Comparison of ENCODE assay signal across 2 cellular contexts in the genomic region with DNA sequence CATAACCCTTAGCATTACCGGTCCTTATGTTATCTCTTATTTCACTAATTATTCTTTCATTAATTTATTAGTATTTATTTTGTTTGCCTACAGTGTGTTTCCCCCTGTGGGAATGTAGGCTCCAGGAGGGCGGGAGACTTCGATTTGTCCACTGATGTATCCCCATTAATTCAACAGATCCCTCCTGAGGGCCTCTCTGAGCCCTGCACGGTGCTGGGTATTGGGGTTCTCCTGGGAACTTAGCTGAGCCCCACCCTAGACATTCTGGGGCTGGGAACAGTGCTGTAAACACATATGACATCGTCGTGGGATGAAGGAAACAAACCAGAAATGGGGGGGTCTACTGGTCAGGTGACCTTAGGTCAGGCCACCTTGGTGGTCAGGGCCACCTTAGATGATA.
TF ChIP-seq lines count a peak whose summit lies in the region.

No MANE protein-coding gene starts in this region.

TF ChIP-seq in liver, 16 proteins besides CTCF, POLR2A, EP300 and RAD21:
- TF ChIP-seq, protein P1, sequence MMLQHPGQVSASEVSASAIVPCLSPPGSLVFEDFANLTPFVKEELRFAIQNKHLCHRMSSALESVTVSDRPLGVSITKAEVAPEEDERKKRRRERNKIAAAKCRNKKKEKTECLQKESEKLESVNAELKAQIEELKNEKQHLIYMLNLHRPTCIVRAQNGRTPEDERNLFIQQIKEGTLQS (IDR thresholded peaks at IDR 0.05): no peak
- TF ChIP-seq, protein P2, sequence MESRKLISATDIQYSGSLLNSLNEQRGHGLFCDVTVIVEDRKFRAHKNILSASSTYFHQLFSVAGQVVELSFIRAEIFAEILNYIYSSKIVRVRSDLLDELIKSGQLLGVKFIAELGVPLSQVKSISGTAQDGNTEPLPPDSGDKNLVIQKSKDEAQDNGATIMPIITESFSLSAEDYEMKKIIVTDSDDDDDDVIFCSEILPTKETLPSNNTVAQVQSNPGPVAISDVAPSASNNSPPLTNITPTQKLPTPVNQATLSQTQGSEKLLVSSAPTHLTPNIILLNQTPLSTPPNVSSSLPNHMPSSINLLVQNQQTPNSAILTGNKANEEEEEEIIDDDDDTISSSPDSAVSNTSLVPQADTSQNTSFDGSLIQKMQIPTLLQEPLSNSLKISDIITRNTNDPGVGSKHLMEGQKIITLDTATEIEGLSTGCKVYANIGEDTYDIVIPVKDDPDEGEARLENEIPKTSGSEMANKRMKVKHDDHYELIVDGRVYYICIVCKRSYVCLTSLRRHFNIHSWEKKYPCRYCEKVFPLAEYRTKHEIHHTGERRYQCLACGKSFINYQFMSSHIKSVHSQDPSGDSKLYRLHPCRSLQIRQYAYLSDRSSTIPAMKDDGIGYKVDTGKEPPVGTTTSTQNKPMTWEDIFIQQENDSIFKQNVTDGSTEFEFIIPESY (IDR thresholded peaks at IDR 0.05): no peak

TF ChIP-seq in HepG2, 621 proteins besides CTCF, POLR2A, EP300 and RAD21:
- TF ChIP-seq PLRG1 (conservative IDR thresholded peaks at IDR 0.05) (no peak), ZNF230 (CRISPR knock-in tag; IDR thresholded peaks at IDR 0.05) (no peak), ZBTB38 (CRISPR knock-in tag; IDR thresholded peaks at IDR 0.05) (no peak), CHCHD3 (CRISPR knock-in tag; IDR thresholded peaks at IDR 0.05) (no peak), ZIK1 (CRISPR knock-in tag; IDR thresholded peaks at IDR 0.05; ENCODE audit: borderline replicate concordance, low read depth) (no peak), ASH2L (IDR thresholded peaks at IDR 0.05; ENCODE audit: insufficient read length, low read depth, low read length) (no peak), BHLHE40 (IDR thresholded peaks at IDR 0.05; ENCODE audit: low read length) (no peak), ZNF432 (CRISPR knock-in tag; IDR thresholded peaks at IDR 0.05; ENCODE audit: borderline replicate concordance) (no peak), ZNF317 (CRISPR knock-in tag; IDR thresholded peaks at IDR 0.05) (no peak), HNRNPK (IDR thresholded peaks at IDR 0.05; ENCODE audit: low read depth, low read length, poor library complexity, severe bottlenecking) (no peak), AGO1 (IDR thresholded peaks at IDR 0.05; ENCODE audit: low read depth, low read length, poor library complexity, severe bottlenecking) (no peak), SAP130 (CRISPR knock-in tag; IDR thresholded peaks at IDR 0.05; ENCODE audit: low read depth) (no peak), ZNF605 (CRISPR knock-in tag; IDR thresholded peaks at IDR 0.05) (no peak), FLYWCH1 (CRISPR knock-in tag; IDR thresholded peaks at IDR 0.05) (no peak), ZNF143 (CRISPR knock-in tag; IDR thresholded peaks at IDR 0.05) (no peak), HNF4G (IDR thresholded peaks at IDR 0.05; ENCODE audit: borderline replicate concordance, low read depth, low read length) (no peak), HNF4G (CRISPR knock-in tag; IDR thresholded peaks at IDR 0.05; ENCODE audit: borderline replicate concordance, low read depth) (no peak)
- TF ChIP-seq, protein P3, sequence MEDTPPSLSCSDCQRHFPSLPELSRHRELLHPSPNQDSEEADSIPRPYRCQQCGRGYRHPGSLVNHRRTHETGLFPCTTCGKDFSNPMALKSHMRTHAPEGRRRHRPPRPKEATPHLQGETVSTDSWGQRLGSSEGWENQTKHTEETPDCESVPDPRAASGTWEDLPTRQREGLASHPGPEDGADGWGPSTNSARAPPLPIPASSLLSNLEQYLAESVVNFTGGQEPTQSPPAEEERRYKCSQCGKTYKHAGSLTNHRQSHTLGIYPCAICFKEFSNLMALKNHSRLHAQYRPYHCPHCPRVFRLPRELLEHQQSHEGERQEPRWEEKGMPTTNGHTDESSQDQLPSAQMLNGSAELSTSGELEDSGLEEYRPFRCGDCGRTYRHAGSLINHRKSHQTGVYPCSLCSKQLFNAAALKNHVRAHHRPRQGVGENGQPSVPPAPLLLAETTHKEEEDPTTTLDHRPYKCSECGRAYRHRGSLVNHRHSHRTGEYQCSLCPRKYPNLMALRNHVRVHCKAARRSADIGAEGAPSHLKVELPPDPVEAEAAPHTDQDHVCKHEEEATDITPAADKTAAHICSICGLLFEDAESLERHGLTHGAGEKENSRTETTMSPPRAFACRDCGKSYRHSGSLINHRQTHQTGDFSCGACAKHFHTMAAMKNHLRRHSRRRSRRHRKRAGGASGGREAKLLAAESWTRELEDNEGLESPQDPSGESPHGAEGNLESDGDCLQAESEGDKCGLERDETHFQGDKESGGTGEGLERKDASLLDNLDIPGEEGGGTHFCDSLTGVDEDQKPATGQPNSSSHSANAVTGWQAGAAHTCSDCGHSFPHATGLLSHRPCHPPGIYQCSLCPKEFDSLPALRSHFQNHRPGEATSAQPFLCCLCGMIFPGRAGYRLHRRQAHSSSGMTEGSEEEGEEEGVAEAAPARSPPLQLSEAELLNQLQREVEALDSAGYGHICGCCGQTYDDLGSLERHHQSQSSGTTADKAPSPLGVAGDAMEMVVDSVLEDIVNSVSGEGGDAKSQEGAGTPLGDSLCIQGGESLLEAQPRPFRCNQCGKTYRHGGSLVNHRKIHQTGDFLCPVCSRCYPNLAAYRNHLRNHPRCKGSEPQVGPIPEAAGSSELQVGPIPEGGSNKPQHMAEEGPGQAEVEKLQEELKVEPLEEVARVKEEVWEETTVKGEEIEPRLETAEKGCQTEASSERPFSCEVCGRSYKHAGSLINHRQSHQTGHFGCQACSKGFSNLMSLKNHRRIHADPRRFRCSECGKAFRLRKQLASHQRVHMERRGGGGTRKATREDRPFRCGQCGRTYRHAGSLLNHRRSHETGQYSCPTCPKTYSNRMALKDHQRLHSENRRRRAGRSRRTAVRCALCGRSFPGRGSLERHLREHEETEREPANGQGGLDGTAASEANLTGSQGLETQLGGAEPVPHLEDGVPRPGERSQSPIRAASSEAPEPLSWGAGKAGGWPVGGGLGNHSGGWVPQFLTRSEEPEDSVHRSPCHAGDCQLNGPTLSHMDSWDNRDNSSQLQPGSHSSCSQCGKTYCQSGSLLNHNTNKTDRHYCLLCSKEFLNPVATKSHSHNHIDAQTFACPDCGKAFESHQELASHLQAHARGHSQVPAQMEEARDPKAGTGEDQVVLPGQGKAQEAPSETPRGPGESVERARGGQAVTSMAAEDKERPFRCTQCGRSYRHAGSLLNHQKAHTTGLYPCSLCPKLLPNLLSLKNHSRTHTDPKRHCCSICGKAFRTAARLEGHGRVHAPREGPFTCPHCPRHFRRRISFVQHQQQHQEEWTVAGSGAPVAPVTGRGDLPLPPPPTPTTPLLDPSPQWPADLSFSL (CRISPR knock-in tag; IDR thresholded peaks at IDR 0.05): no peak
- TF ChIP-seq, protein P4, sequence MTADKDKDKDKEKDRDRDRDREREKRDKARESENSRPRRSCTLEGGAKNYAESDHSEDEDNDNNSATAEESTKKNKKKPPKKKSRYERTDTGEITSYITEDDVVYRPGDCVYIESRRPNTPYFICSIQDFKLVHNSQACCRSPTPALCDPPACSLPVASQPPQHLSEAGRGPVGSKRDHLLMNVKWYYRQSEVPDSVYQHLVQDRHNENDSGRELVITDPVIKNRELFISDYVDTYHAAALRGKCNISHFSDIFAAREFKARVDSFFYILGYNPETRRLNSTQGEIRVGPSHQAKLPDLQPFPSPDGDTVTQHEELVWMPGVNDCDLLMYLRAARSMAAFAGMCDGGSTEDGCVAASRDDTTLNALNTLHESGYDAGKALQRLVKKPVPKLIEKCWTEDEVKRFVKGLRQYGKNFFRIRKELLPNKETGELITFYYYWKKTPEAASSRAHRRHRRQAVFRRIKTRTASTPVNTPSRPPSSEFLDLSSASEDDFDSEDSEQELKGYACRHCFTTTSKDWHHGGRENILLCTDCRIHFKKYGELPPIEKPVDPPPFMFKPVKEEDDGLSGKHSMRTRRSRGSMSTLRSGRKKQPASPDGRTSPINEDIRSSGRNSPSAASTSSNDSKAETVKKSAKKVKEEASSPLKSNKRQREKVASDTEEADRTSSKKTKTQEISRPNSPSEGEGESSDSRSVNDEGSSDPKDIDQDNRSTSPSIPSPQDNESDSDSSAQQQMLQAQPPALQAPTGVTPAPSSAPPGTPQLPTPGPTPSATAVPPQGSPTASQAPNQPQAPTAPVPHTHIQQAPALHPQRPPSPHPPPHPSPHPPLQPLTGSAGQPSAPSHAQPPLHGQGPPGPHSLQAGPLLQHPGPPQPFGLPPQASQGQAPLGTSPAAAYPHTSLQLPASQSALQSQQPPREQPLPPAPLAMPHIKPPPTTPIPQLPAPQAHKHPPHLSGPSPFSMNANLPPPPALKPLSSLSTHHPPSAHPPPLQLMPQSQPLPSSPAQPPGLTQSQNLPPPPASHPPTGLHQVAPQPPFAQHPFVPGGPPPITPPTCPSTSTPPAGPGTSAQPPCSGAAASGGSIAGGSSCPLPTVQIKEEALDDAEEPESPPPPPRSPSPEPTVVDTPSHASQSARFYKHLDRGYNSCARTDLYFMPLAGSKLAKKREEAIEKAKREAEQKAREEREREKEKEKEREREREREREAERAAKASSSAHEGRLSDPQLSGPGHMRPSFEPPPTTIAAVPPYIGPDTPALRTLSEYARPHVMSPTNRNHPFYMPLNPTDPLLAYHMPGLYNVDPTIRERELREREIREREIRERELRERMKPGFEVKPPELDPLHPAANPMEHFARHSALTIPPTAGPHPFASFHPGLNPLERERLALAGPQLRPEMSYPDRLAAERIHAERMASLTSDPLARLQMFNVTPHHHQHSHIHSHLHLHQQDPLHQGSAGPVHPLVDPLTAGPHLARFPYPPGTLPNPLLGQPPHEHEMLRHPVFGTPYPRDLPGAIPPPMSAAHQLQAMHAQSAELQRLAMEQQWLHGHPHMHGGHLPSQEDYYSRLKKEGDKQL (CRISPR knock-in tag; IDR thresholded peaks at IDR 0.05; ENCODE audit: low read depth): no peak
- TF ChIP-seq, protein P5, sequence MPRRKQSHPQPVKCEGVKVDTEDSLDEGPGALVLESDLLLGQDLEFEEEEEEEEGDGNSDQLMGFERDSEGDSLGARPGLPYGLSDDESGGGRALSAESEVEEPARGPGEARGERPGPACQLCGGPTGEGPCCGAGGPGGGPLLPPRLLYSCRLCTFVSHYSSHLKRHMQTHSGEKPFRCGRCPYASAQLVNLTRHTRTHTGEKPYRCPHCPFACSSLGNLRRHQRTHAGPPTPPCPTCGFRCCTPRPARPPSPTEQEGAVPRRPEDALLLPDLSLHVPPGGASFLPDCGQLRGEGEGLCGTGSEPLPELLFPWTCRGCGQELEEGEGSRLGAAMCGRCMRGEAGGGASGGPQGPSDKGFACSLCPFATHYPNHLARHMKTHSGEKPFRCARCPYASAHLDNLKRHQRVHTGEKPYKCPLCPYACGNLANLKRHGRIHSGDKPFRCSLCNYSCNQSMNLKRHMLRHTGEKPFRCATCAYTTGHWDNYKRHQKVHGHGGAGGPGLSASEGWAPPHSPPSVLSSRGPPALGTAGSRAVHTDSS (CRISPR knock-in tag; conservative IDR thresholded peaks at IDR 0.05): no peak
